In the genomic region with DNA sequence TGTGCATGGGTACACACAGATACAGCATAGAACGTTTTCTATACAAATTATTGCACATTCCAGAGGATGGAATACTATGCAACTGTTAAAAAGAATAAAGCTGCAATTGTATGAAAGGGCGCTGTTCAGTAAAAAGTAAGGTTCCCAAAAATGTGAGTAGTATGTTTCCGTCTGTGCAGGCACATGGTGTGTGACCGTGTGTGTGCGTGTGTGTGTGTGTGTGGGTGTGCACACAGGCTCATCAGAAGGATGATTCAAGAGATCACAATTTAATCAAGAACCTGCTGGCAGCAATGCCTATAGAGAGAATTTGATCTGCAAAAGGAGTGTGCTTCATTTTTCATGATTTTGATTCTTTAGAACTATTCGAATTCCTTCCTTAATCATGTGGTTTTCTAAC, we compare ENCODE assay signal across 10 cellular contexts.
DNase-seq lines count a peak whose midpoint lies in the region; ATAC-seq lines count a peak whose summit lies in the region.
"Had no signal": no experiment of that assay in that cellular context is flagged by ENCODE, and none has a peak within 500 bp of the region (broad histone marks: within the 10 kb centered on the region; RNA-seq: fewer than 3 reads in every experiment).

No MANE protein-coding gene starts in this region.

- peaks cover 94% of the 10 kb centered on the region for H3K4me1 Mint-ChIP-seq in central memory CD8-positive, alpha-beta T cell

- no peaks in the 10 kb centered on the region for H3K27me3 Mint-ChIP-seq in central memory CD8-positive, alpha-beta T cell

- H3K9me3 Mint-ChIP-seq in central memory CD8-positive, alpha-beta T cell: no peaks in the 10 kb centered on the region

- peaks cover 28% of the 10 kb centered on the region for H3K36me3 Mint-ChIP-seq in central memory CD8-positive, alpha-beta T cell (ENCODE audit: insufficient read depth)

- H3K4me3 Mint-ChIP-seq in central memory CD8-positive, alpha-beta T cell: no peak overlapping the region

- H3K27ac Mint-ChIP-seq in central memory CD8-positive, alpha-beta T cell (ENCODE audit: low read depth): peak overlapping the region; percentile 93

- DNase-seq in activated CD8-positive, alpha-beta memory T cell treated with anti-CD3 and anti-CD28 coated beads, Interleukin-2, amount 50 U/mL, for 4 hours: peak; percentile 65
- no peak for DNase-seq in activated CD8-positive, alpha-beta memory T cell treated with anti-CD3 and anti-CD28 coated beads for 24 hours
- DNase-seq in activated CD4-positive, alpha-beta T cell treated with anti-CD3 and anti-CD28 coated beads, Interleukin-2, amount 50 U/mL, for 4 hours: peak; percentile 64 to 74
- DNase-seq in central memory CD8-positive, alpha-beta T cell (ENCODE audit: low spot score in 2 of 2): no peak
- DNase-seq in stimulated activated CD4-positive, alpha-beta T cell treated with anti-CD3 and anti-CD28 coated beads, Interleukin-4, amount 100 ng/mL, for 1 hour: peak; percentile 70
- DNase-seq in NCI-H510A (lab: John Stamatoyannopoulos, UW) (no peak), left colon (no peak)
- DNase-seq: heart right ventricle, tibial artery had no signal

- ATAC-seq in central memory CD8-positive, alpha-beta T cell (replicated peaks; ENCODE audit: extremely low read depth, poor library complexity, severe bottlenecking): no peak
- ATAC-seq in left colon (no peak), GM18858 (IDR thresholded peaks at IDR 0.05; ENCODE audit: unreplicated experiment) (no peak)

- intact Hi-C loops in left colon (cut with DNase I, micrococcal nuclease): no loop called here

Comparison
In these comparisons a context has a peak if more than half of its experiments do, and no peak if none do; other contexts are left out.
1. DNase-seq: peak in activated CD8-positive, alpha-beta memory T cell treated with anti-CD3 and anti-CD28 coated beads, Interleukin-2, amount 50 U/mL, for 4 hours (single experiment), activated CD4-positive, alpha-beta T cell treated with anti-CD3 and anti-CD28 coated beads, Interleukin-2, amount 50 U/mL, for 4 hours (2 of 2) and stimulated activated CD4-positive, alpha-beta T cell treated with anti-CD3 and anti-CD28 coated beads, Interleukin-4, amount 100 ng/mL, for 1 hour (single experiment); none in activated CD8-positive, alpha-beta memory T cell treated with anti-CD3 and anti-CD28 coated beads for 24 hours (single experiment), central memory CD8-positive, alpha-beta T cell (0 of 2), NCI-H510A (single experiment) and left colon (0 of 2).